In the genomic region with DNA sequence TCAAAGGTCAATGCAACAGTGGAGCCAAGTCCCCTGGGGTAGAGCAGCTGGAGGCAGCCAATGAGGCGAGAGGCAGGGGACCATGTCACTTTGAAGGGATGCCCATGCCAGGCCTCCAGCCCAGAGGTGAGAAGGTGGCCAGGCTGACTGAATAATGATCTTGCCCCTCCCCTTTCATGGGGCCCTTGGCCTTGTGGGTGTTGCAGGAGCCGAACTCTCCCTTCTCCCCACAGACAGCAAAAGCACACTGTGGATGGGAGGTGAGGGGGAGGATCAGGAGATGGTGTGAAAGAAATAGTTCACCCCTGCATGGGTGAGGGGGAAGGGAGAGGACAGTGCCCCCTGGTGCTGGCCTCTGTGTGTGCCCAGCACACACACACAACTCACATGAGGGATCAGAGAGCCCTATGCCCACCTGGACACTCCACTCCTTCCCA, we compare ENCODE assay signal across 2 cellular contexts.
TF ChIP-seq lines count a peak whose summit lies in the region.

No MANE protein-coding gene starts in this region.

TF ChIP-seq in endothelial cell of umbilical vein, 7 proteins besides CTCF, POLR2A, EP300 and RAD21 (continued from another document):
- TF ChIP-seq, protein P1, sequence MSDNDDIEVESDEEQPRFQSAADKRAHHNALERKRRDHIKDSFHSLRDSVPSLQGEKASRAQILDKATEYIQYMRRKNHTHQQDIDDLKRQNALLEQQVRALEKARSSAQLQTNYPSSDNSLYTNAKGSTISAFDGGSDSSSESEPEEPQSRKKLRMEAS (IDR thresholded peaks at IDR 0.05; ENCODE audit: insufficient read depth, insufficient read length): no peak
- TF ChIP-seq MYC (IDR thresholded peaks at IDR 0.05; ENCODE audit: low read depth, low read length): no peak
- TF ChIP-seq POLR2AphosphoS5 (IDR thresholded peaks at IDR 0.05; ENCODE audit: insufficient read depth, low read depth, low read length): no peak
- TF ChIP-seq EZH2 (IDR thresholded peaks at IDR 0.05; ENCODE audit: borderline replicate concordance, low read depth, low read length, severe bottlenecking): no peak
- TF ChIP-seq JUN (IDR thresholded peaks at IDR 0.05; ENCODE audit: borderline replicate concordance, insufficient read depth, insufficient read length, low read depth): no peak
TF ChIP-seq in endothelial cell of umbilical vein: peak in this region for 0.

TF ChIP-seq in HEK293T, 16 proteins besides CTCF, POLR2A, EP300 and RAD21 (continued from another document):
- TF ChIP-seq BHLHE40 (IDR thresholded peaks at IDR 0.05; ENCODE audit: borderline replicate concordance) (no peak), SP1 (IDR thresholded peaks at IDR 0.05) (no peak), PKNOX1 (IDR thresholded peaks at IDR 0.05) (no peak), FOXA1 (IDR thresholded peaks at IDR 0.05) (no peak), TARDBP (IDR thresholded peaks at IDR 0.05) (no peak), LEF1 (IDR thresholded peaks at IDR 0.05; ENCODE audit: borderline replicate concordance) (no peak), CTBP1 (IDR thresholded peaks at IDR 0.05; ENCODE audit: borderline replicate concordance) (no peak), L3MBTL2 (conservative IDR thresholded peaks at IDR 0.05) (no peak), ARNT (IDR thresholded peaks at IDR 0.05) (no peak), ZNF384 (IDR thresholded peaks at IDR 0.05) (no peak), SUZ12 (IDR thresholded peaks at IDR 0.05) (no peak)
